In the genomic region with DNA sequence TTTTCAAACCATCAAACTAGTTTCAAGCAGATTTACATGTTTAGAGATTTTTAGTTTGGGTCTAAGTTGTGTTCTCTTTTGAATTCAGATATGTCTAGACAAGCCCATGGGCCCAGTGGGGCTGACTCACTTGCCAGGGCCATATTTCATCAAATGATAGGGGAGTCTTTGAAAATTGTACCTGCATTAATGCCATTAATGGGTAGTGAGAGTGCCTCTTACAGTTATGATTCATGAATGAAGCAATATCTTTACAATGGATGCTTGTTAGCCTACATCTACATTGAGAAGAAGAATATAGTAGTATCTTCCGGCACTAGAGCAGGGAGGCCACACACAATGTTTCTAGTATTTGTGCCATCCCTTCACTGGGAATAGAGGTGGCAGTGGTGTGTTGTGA, we compare ENCODE assay signal across 14 cellular contexts.
DNase-seq lines count a peak whose midpoint lies in the region; ATAC-seq, FAIRE-seq and TF ChIP-seq lines count a peak whose summit lies in the region.
"Had no signal": no experiment of that assay in that cellular context is flagged by ENCODE, and none has a peak within 500 bp of the region (broad histone marks: within the 10 kb centered on the region; RNA-seq: fewer than 3 reads in every experiment).

No MANE protein-coding gene starts in this region.

- H3K4me1 ChIP-seq in smooth muscle cell (ENCODE audit: low read depth): no peaks in the 10 kb centered on the region
- H3K4me1 ChIP-seq: Caco-2 had no signal

- intact Hi-C loops in CD4-positive, alpha-beta T cell (cut with DNase I, micrococcal nuclease): no loop called here

- H3K36me3 Mint-ChIP-seq in CD4-positive, alpha-beta T cell (ENCODE audit: low read depth): no peaks in the 10 kb centered on the region
- H3K36me3 Mint-ChIP-seq: CD8-positive, alpha-beta T cell had no signal

- H3K9me3 ChIP-seq in smooth muscle cell (replicated peaks; ENCODE audit: low read depth): no peaks in the 10 kb centered on the region
- H3K9me3 ChIP-seq in CD4-positive, alpha-beta T cell (ENCODE audit: control insufficient read depth, low read length): no peaks in the 10 kb centered on the region
- H3K9me3 ChIP-seq: Caco-2 had no signal

- ATAC-seq in esophagus mucosa: peak; percentile 79
- ATAC-seq in CD4-positive, alpha-beta T cell (ENCODE audit: poor library complexity): no peak
- ATAC-seq in HG03097 (IDR thresholded peaks at IDR 0.05; ENCODE audit: low FRiP score, unreplicated experiment): no peak
- ATAC-seq: CD8-positive, alpha-beta T cell had no signal

- CTCF ChIA-PET in CD4-positive, alpha-beta T cell (lab: Charles Lee): no interaction called here

- H3K4me1 Mint-ChIP-seq in CD4-positive, alpha-beta T cell (ENCODE audit: low read depth): no peaks in the 10 kb centered on the region
- H3K4me1 Mint-ChIP-seq: B cell had no signal

- H3K4me3 Mint-ChIP-seq in CD4-positive, alpha-beta T cell: no peak overlapping the region
- H3K4me3 Mint-ChIP-seq: B cell; CD8-positive, alpha-beta T cell had no signal

- no peaks in the 10 kb centered on the region for H4K20me1 ChIP-seq in smooth muscle cell (ENCODE audit: low read depth)

- H3K36me3 ChIP-seq in bronchial epithelial cell (ENCODE audit: control insufficient read depth, insufficient read depth, low read length): no peaks in the 10 kb centered on the region
- H3K36me3 ChIP-seq in smooth muscle cell (ENCODE audit: low read depth): no peaks in the 10 kb centered on the region

- DNase-seq in HT1080 (ENCODE audit: low read depth) (peak; percentile 6), bronchial epithelial cell (ENCODE audit: low read depth) (peak; percentile 93), smooth muscle cell (lab: John Stamatoyannopoulos, UW; ENCODE audit: unreplicated experiment) (no peak), NK-92 (lab: John Stamatoyannopoulos, UW; ENCODE audit: unreplicated experiment) (no peak)
- no peak for DNase-seq in CD4-positive, alpha-beta T cell
- DNase-seq: Caco-2; CD8-positive, alpha-beta T cell; GF-D8 had no signal

- H3K27me3 Mint-ChIP-seq in CD4-positive, alpha-beta T cell: no peaks in the 10 kb centered on the region

- H3K9me3 Mint-ChIP-seq in CD4-positive, alpha-beta T cell: no peaks in the 10 kb centered on the region

- peak; percentile 50 for FAIRE-seq in bronchial epithelial cell (lab: Jason Lieb, UNC)
- FAIRE-seq: A204.1, GM19239 had no signal

- H3K4me3 ChIP-seq in bronchial epithelial cell (ENCODE audit: low read depth, low read length) (no peak overlapping the region), smooth muscle cell (no peak overlapping the region)

- H3K27ac ChIP-seq in smooth muscle cell (ENCODE audit: low read depth): peak overlapping the region; percentile 80
- no peak overlapping the region for H3K27ac ChIP-seq in CD4-positive, alpha-beta T cell (ENCODE audit: low read depth, low read length)
- H3K27ac ChIP-seq: C4-2B had no signal

- H3F3A ChIP-seq in smooth muscle cell (ENCODE audit: low read depth): no peaks in the 10 kb centered on the region

- H3K27ac Mint-ChIP-seq in CD4-positive, alpha-beta T cell: no peak overlapping the region
- H3K27ac Mint-ChIP-seq: B cell; CD8-positive, alpha-beta T cell had no signal

- 86% methylated on average over 1 of the region's 1 CpG for WGBS in smooth muscle cell (ENCODE audit: low lambda C conversion rate)

- no peaks in the 10 kb centered on the region for H3K27me3 ChIP-seq in bronchial epithelial cell (ENCODE audit: control insufficient read depth, insufficient read depth, low read length)
- H3K27me3 ChIP-seq in smooth muscle cell (ENCODE audit: low read depth): no peaks in the 10 kb centered on the region
- no peaks in the 10 kb centered on the region for H3K27me3 ChIP-seq in CD4-positive, alpha-beta T cell (ENCODE audit: control insufficient read depth, insufficient read depth, low read length)

- H3K79me2 ChIP-seq in smooth muscle cell (ENCODE audit: low read depth): no peaks in the 10 kb centered on the region

- POLR2A ChIA-PET in CD4-positive, alpha-beta T cell (lab: Charles Lee): no interaction called here

- H2AFZ ChIP-seq in smooth muscle cell (ENCODE audit: low read depth): no peak overlapping the region

- no peak overlapping the region for H3K4me2 ChIP-seq in smooth muscle cell

- TF ChIP-seq CTCF in bronchial epithelial cell (IDR thresholded peaks at IDR 0.05; ENCODE audit: insufficient read depth, low read length, severe bottlenecking) (no peak), smooth muscle cell (IDR thresholded peaks at IDR 0.05; ENCODE audit: borderline replicate concordance, insufficient read depth, poor library complexity, severe bottlenecking) (no peak)
- no peak for TF ChIP-seq CTCF in CD4-positive, alpha-beta T cell (IDR thresholded peaks at IDR 0.05)

- peak overlapping the region; percentile 18 for H3K9ac ChIP-seq in smooth muscle cell (ENCODE audit: low read depth)

Comparison
In these comparisons a context has a peak if more than half of its experiments do, and no peak if none do; other contexts are left out.
1. DNase-seq: peak in HT1080 (single experiment) and bronchial epithelial cell (single experiment); none in smooth muscle cell (single experiment), NK-92 (single experiment) and CD4-positive, alpha-beta T cell (0 of 10).